Comparison of ENCODE assay signal across 8 cellular contexts in genomic region chr10:77877461-77878344, GRCh38. TPM values are rescaled to one million over a fixed set of nuclear protein-coding genes. Genes with fewer than 3 reads are reported as not detected.
A peak's percentile ranks its signal among the peaks of the same experiment; 100 is the strongest.
DNase-seq lines count a peak whose midpoint lies in the region; ATAC-seq and TF ChIP-seq lines count a peak whose summit lies in the region.

No MANE protein-coding gene starts in this region.

- H3K4me3 ChIP-seq in esophagus muscularis mucosa: peak overlapping the region in 3 of 4 donors; percentile 5 to 19 (median 6)

- intact Hi-C loops in esophagus muscularis mucosa (cut with DNase I): no loop called here

- DNase-seq in NCI-H345 (lab: John Stamatoyannopoulos, UW): peak; percentile 58
- no peak for DNase-seq in NCI-H345 treated with DMSO at 0.1 percent for 48 hours (lab: John Stamatoyannopoulos, UW; ENCODE audit: unreplicated experiment)
- DNase-seq in T-helper 9 cell: peak; percentile 3
- no peak for DNase-seq in esophagus muscularis mucosa (ENCODE audit: extremely low spot score)
- peak; percentile 22 for DNase-seq in neural crest cell (ENCODE audit: low read depth, low spot score)
- DNase-seq in 8988T: no peak
- DNase-seq in NCI-H82 treated with DMSO at 0.1 percent for 48 hours (lab: John Stamatoyannopoulos, UW; ENCODE audit: unreplicated experiment): no peak

- TF ChIP-seq CTCF in esophagus muscularis mucosa (IDR thresholded peaks at IDR 0.05) (no peak), neural crest cell (conservative IDR thresholded peaks at IDR 0.05) (no peak)

- TF ChIP-seq POLR2A in esophagus muscularis mucosa (IDR thresholded peaks at IDR 0.05; ENCODE audit: low read depth): peak; percentile 17

- H3K27me3 Mint-ChIP-seq in neural crest cell (ENCODE audit: low read depth): no peaks in the 10 kb centered on the region

- H3K27ac ChIP-seq in esophagus muscularis mucosa (replicated peaks in 1 of 4): peak overlapping the region; percentile 67 to 90 (median 82)

- H3K9me3 ChIP-seq in esophagus muscularis mucosa: no peaks in the 10 kb centered on the region

- no peaks in the 10 kb centered on the region for H3K27me3 ChIP-seq in esophagus muscularis mucosa

- peaks cover 49% of the 10 kb centered on the region for H3K4me1 Mint-ChIP-seq in neural crest cell

- WGBS in esophagus muscularis mucosa: 29% methylated on average over 8 of the region's 15 CpGs

- H3K36me3 Mint-ChIP-seq in neural crest cell (ENCODE audit: low read depth): no peaks in the 10 kb centered on the region

- H3K27ac Mint-ChIP-seq in neural crest cell (ENCODE audit: unreplicated experiment): peak overlapping the region; percentile 76

- peak; percentile 40 for ATAC-seq in HG03196 (IDR thresholded peaks at IDR 0.05; ENCODE audit: unreplicated experiment)

- no peaks in the 10 kb centered on the region for H3K9me3 Mint-ChIP-seq in neural crest cell

- peaks cover 37 to 88% (median 81%) of the 10 kb centered on the region in 4 donors for H3K4me1 ChIP-seq in esophagus muscularis mucosa

- TF ChIP-seq EP300 in esophagus muscularis mucosa (IDR thresholded peaks at IDR 0.05): no peak

- peak overlapping the region; percentile 18 for H3K4me3 Mint-ChIP-seq in neural crest cell

- H3K36me3 ChIP-seq in esophagus muscularis mucosa: no peaks in the 10 kb centered on the region

RNA-seq across cellular contexts. Expression of gene DLG5, which starts 48.9 kb away (rescaled TPM):
- total RNA-seq in esophagus muscularis mucosa: 100 to 1,000 TPM in 1 of 4 donors, 10 to 100 TPM in 3; 55.7 to 120 (median 76.6) TPM
- total RNA-seq in neural crest cell: 82.2 and 87.3 TPM in 2 replicates

Comparison
In these comparisons a context has a peak if more than half of its experiments do, and no peak if none do; other contexts are left out.
1. DNase-seq: peak in NCI-H345 (single experiment), T-helper 9 cell (single experiment) and neural crest cell (single experiment); none in NCI-H345 treated with DMSO at 0.1 percent for 48 hours (single experiment), esophagus muscularis mucosa (single experiment), 8988T (single experiment) and NCI-H82 treated with DMSO at 0.1 percent for 48 hours (single experiment).